1 cellular context compared by ENCODE assay signal in the genomic region with DNA sequence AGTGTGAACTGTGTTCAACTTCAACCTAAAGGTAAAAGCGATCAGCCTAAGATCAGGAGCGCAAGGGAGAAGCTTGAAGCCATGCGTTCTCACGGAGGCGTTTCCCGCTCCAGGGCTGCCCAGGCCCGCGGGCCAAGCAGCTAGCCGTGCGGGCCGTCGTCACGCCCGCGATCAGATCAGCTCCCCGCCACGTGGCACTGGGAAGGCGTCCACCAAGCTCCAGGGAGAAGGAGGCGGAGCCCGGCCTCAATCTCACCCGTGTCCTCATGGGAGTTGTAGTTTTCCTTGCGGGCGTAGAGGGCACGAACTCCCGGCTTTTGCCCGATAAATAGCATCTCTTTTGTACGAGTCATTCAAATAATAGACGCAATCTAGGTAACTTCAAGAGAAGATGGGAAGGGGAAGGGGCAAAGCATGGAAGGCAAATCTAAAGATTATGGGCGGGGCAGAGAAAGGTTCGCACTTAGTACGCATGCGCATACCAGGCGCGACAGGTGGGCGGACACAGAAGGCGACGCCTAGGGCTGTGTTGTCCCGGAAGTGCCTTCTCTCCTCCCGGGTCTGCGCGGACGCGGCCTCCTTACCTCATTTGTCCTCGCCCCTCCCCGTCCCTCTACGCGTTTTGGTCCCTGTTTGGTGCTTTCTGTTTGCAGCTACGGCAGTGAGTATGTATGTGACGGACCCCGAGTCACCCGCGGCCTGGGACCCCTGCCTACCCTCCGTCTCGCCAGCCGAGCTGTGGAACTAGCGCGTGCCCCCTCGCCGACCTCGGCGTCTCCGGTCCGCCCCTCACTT.
A peak's percentile ranks its signal among the peaks of the same experiment; 100 is the strongest.
TF ChIP-seq lines count a peak whose summit lies in the region.

No MANE protein-coding gene starts in this region.

TF ChIP-seq in K562, 482 proteins besides CTCF, POLR2A, EP300 and RAD21 (continued from another document and continues in another):
- TF ChIP-seq, protein P1, sequence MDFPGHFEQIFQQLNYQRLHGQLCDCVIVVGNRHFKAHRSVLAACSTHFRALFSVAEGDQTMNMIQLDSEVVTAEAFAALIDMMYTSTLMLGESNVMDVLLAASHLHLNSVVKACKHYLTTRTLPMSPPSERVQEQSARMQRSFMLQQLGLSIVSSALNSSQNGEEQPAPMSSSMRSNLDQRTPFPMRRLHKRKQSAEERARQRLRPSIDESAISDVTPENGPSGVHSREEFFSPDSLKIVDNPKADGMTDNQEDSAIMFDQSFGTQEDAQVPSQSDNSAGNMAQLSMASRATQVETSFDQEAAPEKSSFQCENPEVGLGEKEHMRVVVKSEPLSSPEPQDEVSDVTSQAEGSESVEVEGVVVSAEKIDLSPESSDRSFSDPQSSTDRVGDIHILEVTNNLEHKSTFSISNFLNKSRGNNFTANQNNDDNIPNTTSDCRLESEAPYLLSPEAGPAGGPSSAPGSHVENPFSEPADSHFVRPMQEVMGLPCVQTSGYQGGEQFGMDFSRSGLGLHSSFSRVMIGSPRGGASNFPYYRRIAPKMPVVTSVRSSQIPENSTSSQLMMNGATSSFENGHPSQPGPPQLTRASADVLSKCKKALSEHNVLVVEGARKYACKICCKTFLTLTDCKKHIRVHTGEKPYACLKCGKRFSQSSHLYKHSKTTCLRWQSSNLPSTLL (IDR thresholded peaks at IDR 0.05) = no peak
- TF ChIP-seq ZNF408 (CRISPR knock-in tag; IDR thresholded peaks at IDR 0.05; ENCODE audit: low read depth) (no peak), ZNF175 (CRISPR knock-in tag; IDR thresholded peaks at IDR 0.05; ENCODE audit: low read depth) (no peak), FOXA3 (CRISPR knock-in tag; conservative IDR thresholded peaks at IDR 0.05 in 1 of 2, IDR thresholded peaks at IDR 0.05 in 1 of 2) (no peak), PHF20 (IDR thresholded peaks at IDR 0.05; ENCODE audit: partially characterized antibody) (peak; percentile 43), XRCC5 (IDR thresholded peaks at IDR 0.05; ENCODE audit: low read depth, low read length) (no peak), SMAD4 (CRISPR knock-in tag; conservative IDR thresholded peaks at IDR 0.05) (peak; percentile 41), HMBOX1 (IDR thresholded peaks at IDR 0.05) (no peak), FOXP1 (CRISPR knock-in tag; IDR thresholded peaks at IDR 0.05) (peak; percentile 43; the same call in 1 of the 2 replicates), SFPQ (IDR thresholded peaks at IDR 0.05; ENCODE audit: low read depth, low read length) (no peak), ZNF212 (CRISPR knock-in tag; IDR thresholded peaks at IDR 0.05) (no peak), MAZ (CRISPR knock-in tag; conservative IDR thresholded peaks at IDR 0.05 in 1 of 2, IDR thresholded peaks at IDR 0.05 in 1 of 2) (peak in 1 of 2 experiments; percentile 29; a peak in 3 of 4 replicates), TRIM24 (IDR thresholded peaks at IDR 0.05) (peak; percentile 13 to 18; a peak in 1 of 4 replicates), MECOM (CRISPR knock-in tag; IDR thresholded peaks at IDR 0.05) (0 out of 2 replicates have a peak, but pooled peaks have one; percentile 44), HDAC8 (tag; IDR thresholded peaks at IDR 0.05) (0 out of 2 replicates have a peak, but pooled peaks have one; percentile 32), JUND (IDR thresholded peaks at IDR 0.05; ENCODE audit: borderline replicate concordance, low read depth, low read length) (peak; percentile 53; the same call in 1 of the 2 replicates), JUND (tag; IDR thresholded peaks at IDR 0.05; ENCODE audit: borderline replicate concordance, low read depth, low read length) (peak; percentile 5; the same call in 1 of the 3 replicates), NFATC3 (IDR thresholded peaks at IDR 0.05) (no peak), MYNN (IDR thresholded peaks at IDR 0.05) (no peak), MYNN (CRISPR knock-in tag; IDR thresholded peaks at IDR 0.05) (no peak), TCFL5 (CRISPR knock-in tag; conservative IDR thresholded peaks at IDR 0.05) (no peak), SOX6 (IDR thresholded peaks at IDR 0.05) (no peak), ZNF121 (CRISPR knock-in tag; conservative IDR thresholded peaks at IDR 0.05) (no peak), ETV5 (CRISPR knock-in tag; IDR thresholded peaks at IDR 0.05; ENCODE audit: low read depth) (peak; percentile 60; the same call in 1 of the 2 replicates)
- TF ChIP-seq, protein P2, sequence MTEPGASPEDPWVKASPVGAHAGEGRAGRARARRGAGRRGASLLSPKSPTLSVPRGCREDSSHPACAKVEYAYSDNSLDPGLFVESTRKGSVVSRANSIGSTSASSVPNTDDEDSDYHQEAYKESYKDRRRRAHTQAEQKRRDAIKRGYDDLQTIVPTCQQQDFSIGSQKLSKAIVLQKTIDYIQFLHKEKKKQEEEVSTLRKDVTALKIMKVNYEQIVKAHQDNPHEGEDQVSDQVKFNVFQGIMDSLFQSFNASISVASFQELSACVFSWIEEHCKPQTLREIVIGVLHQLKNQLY (CRISPR knock-in tag; conservative IDR thresholded peaks at IDR 0.05) = peak in 1 of 2 experiments; percentile 91; a peak in 1 of 4 replicates
- TF ChIP-seq, protein P3, sequence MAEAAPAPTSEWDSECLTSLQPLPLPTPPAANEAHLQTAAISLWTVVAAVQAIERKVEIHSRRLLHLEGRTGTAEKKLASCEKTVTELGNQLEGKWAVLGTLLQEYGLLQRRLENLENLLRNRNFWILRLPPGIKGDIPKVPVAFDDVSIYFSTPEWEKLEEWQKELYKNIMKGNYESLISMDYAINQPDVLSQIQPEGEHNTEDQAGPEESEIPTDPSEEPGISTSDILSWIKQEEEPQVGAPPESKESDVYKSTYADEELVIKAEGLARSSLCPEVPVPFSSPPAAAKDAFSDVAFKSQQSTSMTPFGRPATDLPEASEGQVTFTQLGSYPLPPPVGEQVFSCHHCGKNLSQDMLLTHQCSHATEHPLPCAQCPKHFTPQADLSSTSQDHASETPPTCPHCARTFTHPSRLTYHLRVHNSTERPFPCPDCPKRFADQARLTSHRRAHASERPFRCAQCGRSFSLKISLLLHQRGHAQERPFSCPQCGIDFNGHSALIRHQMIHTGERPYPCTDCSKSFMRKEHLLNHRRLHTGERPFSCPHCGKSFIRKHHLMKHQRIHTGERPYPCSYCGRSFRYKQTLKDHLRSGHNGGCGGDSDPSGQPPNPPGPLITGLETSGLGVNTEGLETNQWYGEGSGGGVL (CRISPR knock-in tag; IDR thresholded peaks at IDR 0.05) = no peak
- TF ChIP-seq, protein P4, sequence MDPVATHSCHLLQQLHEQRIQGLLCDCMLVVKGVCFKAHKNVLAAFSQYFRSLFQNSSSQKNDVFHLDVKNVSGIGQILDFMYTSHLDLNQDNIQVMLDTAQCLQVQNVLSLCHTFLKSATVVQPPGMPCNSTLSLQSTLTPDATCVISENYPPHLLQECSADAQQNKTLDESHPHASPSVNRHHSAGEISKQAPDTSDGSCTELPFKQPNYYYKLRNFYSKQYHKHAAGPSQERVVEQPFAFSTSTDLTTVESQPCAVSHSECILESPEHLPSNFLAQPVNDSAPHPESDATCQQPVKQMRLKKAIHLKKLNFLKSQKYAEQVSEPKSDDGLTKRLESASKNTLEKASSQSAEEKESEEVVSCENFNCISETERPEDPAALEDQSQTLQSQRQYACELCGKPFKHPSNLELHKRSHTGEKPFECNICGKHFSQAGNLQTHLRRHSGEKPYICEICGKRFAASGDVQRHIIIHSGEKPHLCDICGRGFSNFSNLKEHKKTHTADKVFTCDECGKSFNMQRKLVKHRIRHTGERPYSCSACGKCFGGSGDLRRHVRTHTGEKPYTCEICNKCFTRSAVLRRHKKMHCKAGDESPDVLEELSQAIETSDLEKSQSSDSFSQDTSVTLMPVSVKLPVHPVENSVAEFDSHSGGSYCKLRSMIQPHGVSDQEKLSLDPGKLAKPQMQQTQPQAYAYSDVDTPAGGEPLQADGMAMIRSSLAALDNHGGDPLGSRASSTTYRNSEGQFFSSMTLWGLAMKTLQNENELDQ (CRISPR knock-in tag; IDR thresholded peaks at IDR 0.05; ENCODE audit: borderline replicate concordance) = 0 out of 2 replicates have a peak, but pooled peaks have one; percentile 75
- TF ChIP-seq, protein P5, sequence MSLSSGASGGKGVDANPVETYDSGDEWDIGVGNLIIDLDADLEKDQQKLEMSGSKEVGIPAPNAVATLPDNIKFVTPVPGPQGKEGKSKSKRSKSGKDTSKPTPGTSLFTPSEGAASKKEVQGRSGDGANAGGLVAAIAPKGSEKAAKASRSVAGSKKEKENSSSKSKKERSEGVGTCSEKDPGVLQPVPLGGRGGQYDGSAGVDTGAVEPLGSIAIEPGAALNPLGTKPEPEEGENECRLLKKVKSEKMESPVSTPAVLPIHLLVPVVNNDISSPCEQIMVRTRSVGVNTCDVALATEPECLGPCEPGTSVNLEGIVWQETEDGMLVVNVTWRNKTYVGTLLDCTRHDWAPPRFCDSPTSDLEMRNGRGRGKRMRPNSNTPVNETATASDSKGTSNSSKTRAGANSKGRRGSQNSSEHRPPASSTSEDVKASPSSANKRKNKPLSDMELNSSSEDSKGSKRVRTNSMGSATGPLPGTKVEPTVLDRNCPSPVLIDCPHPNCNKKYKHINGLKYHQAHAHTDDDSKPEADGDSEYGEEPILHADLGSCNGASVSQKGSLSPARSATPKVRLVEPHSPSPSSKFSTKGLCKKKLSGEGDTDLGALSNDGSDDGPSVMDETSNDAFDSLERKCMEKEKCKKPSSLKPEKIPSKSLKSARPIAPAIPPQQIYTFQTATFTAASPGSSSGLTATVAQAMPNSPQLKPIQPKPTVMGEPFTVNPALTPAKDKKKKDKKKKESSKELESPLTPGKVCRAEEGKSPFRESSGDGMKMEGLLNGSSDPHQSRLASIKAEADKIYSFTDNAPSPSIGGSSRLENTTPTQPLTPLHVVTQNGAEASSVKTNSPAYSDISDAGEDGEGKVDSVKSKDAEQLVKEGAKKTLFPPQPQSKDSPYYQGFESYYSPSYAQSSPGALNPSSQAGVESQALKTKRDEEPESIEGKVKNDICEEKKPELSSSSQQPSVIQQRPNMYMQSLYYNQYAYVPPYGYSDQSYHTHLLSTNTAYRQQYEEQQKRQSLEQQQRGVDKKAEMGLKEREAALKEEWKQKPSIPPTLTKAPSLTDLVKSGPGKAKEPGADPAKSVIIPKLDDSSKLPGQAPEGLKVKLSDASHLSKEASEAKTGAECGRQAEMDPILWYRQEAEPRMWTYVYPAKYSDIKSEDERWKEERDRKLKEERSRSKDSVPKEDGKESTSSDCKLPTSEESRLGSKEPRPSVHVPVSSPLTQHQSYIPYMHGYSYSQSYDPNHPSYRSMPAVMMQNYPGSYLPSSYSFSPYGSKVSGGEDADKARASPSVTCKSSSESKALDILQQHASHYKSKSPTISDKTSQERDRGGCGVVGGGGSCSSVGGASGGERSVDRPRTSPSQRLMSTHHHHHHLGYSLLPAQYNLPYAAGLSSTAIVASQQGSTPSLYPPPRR (CRISPR knock-in tag; IDR thresholded peaks at IDR 0.05; ENCODE audit: borderline replicate concordance) = no peak
- TF ChIP-seq, protein P6, sequence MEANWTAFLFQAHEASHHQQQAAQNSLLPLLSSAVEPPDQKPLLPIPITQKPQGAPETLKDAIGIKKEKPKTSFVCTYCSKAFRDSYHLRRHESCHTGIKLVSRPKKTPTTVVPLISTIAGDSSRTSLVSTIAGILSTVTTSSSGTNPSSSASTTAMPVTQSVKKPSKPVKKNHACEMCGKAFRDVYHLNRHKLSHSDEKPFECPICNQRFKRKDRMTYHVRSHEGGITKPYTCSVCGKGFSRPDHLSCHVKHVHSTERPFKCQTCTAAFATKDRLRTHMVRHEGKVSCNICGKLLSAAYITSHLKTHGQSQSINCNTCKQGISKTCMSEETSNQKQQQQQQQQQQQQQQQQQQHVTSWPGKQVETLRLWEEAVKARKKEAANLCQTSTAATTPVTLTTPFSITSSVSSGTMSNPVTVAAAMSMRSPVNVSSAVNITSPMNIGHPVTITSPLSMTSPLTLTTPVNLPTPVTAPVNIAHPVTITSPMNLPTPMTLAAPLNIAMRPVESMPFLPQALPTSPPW (CRISPR knock-in tag; IDR thresholded peaks at IDR 0.05) = peak; percentile 49; the same call in 1 of the 2 replicates
- TF ChIP-seq, protein P7, sequence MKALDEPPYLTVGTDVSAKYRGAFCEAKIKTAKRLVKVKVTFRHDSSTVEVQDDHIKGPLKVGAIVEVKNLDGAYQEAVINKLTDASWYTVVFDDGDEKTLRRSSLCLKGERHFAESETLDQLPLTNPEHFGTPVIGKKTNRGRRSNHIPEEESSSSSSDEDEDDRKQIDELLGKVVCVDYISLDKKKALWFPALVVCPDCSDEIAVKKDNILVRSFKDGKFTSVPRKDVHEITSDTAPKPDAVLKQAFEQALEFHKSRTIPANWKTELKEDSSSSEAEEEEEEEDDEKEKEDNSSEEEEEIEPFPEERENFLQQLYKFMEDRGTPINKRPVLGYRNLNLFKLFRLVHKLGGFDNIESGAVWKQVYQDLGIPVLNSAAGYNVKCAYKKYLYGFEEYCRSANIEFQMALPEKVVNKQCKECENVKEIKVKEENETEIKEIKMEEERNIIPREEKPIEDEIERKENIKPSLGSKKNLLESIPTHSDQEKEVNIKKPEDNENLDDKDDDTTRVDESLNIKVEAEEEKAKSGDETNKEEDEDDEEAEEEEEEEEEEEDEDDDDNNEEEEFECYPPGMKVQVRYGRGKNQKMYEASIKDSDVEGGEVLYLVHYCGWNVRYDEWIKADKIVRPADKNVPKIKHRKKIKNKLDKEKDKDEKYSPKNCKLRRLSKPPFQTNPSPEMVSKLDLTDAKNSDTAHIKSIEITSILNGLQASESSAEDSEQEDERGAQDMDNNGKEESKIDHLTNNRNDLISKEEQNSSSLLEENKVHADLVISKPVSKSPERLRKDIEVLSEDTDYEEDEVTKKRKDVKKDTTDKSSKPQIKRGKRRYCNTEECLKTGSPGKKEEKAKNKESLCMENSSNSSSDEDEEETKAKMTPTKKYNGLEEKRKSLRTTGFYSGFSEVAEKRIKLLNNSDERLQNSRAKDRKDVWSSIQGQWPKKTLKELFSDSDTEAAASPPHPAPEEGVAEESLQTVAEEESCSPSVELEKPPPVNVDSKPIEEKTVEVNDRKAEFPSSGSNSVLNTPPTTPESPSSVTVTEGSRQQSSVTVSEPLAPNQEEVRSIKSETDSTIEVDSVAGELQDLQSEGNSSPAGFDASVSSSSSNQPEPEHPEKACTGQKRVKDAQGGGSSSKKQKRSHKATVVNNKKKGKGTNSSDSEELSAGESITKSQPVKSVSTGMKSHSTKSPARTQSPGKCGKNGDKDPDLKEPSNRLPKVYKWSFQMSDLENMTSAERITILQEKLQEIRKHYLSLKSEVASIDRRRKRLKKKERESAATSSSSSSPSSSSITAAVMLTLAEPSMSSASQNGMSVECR (CRISPR knock-in tag; IDR thresholded peaks at IDR 0.05) = peak; percentile 57; the same call in 1 of the 2 replicates
